ENCODE assay signal across 17 cellular contexts in the genomic region with DNA sequence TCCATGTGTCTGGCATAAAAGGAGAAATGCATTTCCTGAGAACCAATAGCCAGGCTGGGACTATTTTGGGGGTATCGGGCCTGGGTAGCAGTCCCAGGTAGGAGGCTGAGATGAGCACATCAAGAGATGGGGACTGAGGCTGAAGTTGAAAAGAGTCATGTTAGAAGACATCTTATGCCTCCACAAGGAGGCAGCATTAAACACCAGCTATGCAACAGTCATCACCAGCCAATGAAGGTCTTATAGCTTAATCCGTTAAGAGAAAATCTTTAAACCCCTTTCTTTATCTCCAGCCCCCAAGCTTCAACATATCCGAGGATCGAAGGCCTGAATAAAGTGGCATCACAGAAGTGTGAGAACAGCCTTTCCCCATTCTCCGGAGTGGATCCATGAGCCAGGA.
DNase-seq lines count a peak whose midpoint lies in the region; ATAC-seq and TF ChIP-seq lines count a peak whose summit lies in the region.
"Had no signal": no experiment of that assay in that cellular context is flagged by ENCODE, and none has a peak within 500 bp of the region (broad histone marks: within the 10 kb centered on the region; RNA-seq: fewer than 3 reads in every experiment).

No MANE protein-coding gene starts in this region.

- no peak overlapping the region for H3K9ac ChIP-seq in NT2/D1 (ENCODE audit: insufficient read length, low read depth)

- intact Hi-C loops in mucosa of descending colon (cut with DNase I, micrococcal nuclease): no loop called here

- H3K4me1 ChIP-seq in NT2/D1 (ENCODE audit: insufficient read depth, insufficient read length) (no peaks in the 10 kb centered on the region), mucosa of descending colon (ENCODE audit: low read depth) (no peaks in the 10 kb centered on the region)
- H3K4me1 ChIP-seq: right atrium auricular region had no signal

- H3K36me3 ChIP-seq in NT2/D1 (ENCODE audit: insufficient read depth, insufficient read length, low read length) (no peaks in the 10 kb centered on the region), mucosa of descending colon (ENCODE audit: low read depth) (no peaks in the 10 kb centered on the region)
- H3K36me3 ChIP-seq: right atrium auricular region had no signal

- no peak overlapping the region for H3K4me3 ChIP-seq in NT2/D1 (ENCODE audit: insufficient read length, low read depth)
- no peak overlapping the region for H3K4me3 ChIP-seq in fibroblast of mammary gland (ENCODE audit: control insufficient read depth, low read depth, low read length)
- H3K4me3 ChIP-seq in mucosa of descending colon: no peak overlapping the region
- H3K4me3 ChIP-seq: dorsolateral prefrontal cortex, PC-9, right atrium auricular region had no signal

- H3K27me3 ChIP-seq in NT2/D1 (ENCODE audit: insufficient read depth, insufficient read length): no peaks in the 10 kb centered on the region
- H3K27me3 ChIP-seq: right atrium auricular region had no signal

- H3K9me3 ChIP-seq in NT2/D1 (ENCODE audit: insufficient read depth, low read length) (no peaks in the 10 kb centered on the region), mucosa of descending colon (no peaks in the 10 kb centered on the region)
- H3K9me3 ChIP-seq: right atrium auricular region had no signal

- TF ChIP-seq CTCF in 22Rv1 (IDR thresholded peaks at IDR 0.05): peak; percentile 32
- TF ChIP-seq CTCF in GM12873 (IDR thresholded peaks at IDR 0.05; ENCODE audit: insufficient read depth, low read depth, low read length, missing control alignments): peak; percentile 7
- peak; percentile 30 for TF ChIP-seq CTCF in fibroblast of mammary gland (conservative IDR thresholded peaks at IDR 0.05; ENCODE audit: control insufficient read depth, insufficient read depth, low read depth, low read length)
- no peak for TF ChIP-seq CTCF in mucosa of descending colon (IDR thresholded peaks at IDR 0.05)

- no peak overlapping the region for H3K27ac ChIP-seq in 22Rv1
- H3K27ac ChIP-seq: dorsolateral prefrontal cortex, PC-9, right atrium auricular region had no signal

- DNase-seq in NT2/D1 (ENCODE audit: low read depth, low spot score) (peak; percentile 9), fibroblast of mammary gland (ENCODE audit: low read depth) (peak; percentile 30), mucosa of descending colon (no peak), ureter (ENCODE audit: low spot score) (no peak)
- DNase-seq: activated naive CD4-positive, alpha-beta T cell; Calu3; dorsolateral prefrontal cortex; HCEC 1CT; NCI-H1105; NCI-H226; PC-9; stimulated activated CD4-positive, alpha-beta T cell treated with anti-CD3 and anti-CD28 coated beads, Interleukin-1b, Interleukin-23, amount 100 ng/mL, for 48 hours had no signal

- ATAC-seq in GM19328 (IDR thresholded peaks at IDR 0.05; ENCODE audit: unreplicated experiment): no peak
- ATAC-seq in GM21723 (IDR thresholded peaks at IDR 0.05; ENCODE audit: unreplicated experiment): no peak
- ATAC-seq in mucosa of descending colon: no peak

Comparison
In these comparisons a context has a peak if more than half of its experiments do, and no peak if none do; other contexts are left out.
1. DNase-seq: peak in NT2/D1 (single experiment) and fibroblast of mammary gland (single experiment); none in mucosa of descending colon (0 of 3) and ureter (single experiment).